10 cellular contexts compared by ENCODE assay signal in the genomic region with DNA sequence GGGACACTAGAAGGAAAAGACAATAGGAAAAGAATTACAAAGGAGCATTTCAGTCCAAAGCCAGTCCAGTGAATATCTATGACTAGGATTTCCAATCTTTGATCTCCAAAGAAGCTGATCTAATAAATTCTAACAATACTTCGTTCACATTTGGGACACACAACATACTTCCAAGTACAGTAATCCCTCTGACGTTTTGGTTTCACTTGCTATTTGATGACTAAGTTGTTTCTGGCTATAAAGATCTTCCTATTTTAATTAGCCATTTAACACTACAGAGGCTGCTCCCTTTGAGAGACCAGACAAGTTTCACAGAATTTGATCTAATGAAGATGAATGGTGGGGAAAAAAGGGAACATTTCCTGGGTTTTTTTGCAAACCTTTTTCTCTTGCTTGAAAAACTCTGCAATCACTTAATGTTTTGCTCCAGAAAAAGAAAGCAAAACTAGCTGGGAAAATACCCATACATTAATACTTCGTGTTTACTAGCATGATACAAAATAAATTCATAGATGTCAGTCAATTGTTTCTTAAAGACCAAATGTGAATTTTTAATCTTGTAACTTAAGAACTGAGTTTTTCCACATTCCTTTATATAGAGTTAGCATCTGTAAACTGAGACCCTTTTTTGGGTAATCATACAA. TPM values are rescaled to one million over a fixed set of nuclear protein-coding genes. Genes with fewer than 3 reads are reported as not detected.
DNase-seq lines count a peak whose midpoint lies in the region; ATAC-seq, FAIRE-seq and TF ChIP-seq lines count a peak whose summit lies in the region.
"Had no signal": no experiment of that assay in that cellular context is flagged by ENCODE, and none has a peak within 500 bp of the region (broad histone marks: within the 10 kb centered on the region; RNA-seq: fewer than 3 reads in every experiment).

No MANE protein-coding gene starts in this region.

- peaks cover 17 to 23% (median 18%) of the 10 kb centered on the region in 10 experiments for H3K4me1 ChIP-seq in BLaER1 treated with 17β-estradiol and CSF1 and Interleukin-3, amounts not matched to agents 10 nM and 100 nM
- no peaks in the 10 kb centered on the region for H3K4me1 ChIP-seq in K562 (replicated peaks in 1 of 2; ENCODE audit: control insufficient read depth in 2 of 2, insufficient read depth in 2 of 2, low read length in 2 of 2)

- H3K27ac ChIP-seq in BLaER1 treated with 17β-estradiol and CSF1 and Interleukin-3, amounts not matched to agents 10 nM and 100 nM: peak overlapping the region in 6 of 11 experiments; percentile 1 to 56 (median 36); a peak in 3 of 22 replicates
- H3K27ac ChIP-seq in K562 (ENCODE audit: extremely low read depth, low read depth, low read length): no peak overlapping the region

- no peak overlapping the region for H2AFZ ChIP-seq in K562 (ENCODE audit: low read depth, low read length)

- intact Hi-C loops in K562 (cut with micrococcal nuclease): loop anchor here (10.0 kb wide), 1 partner anchor 188 kb away; no protein-coding TSS in a partner anchor

- CTCF ChIA-PET in K562 (lab: Yijun Ruan, JAX; ENCODE audit: low intra/inter-chr PET ratio): no interaction called here

- no peak overlapping the region; a peak in 2 of 20 replicates for H3K4me3 ChIP-seq in BLaER1 treated with 17β-estradiol and CSF1 and Interleukin-3, amounts not matched to agents 10 nM and 100 nM
- H3K4me3 ChIP-seq in K562: no peak overlapping the region

- TF ChIP-seq CTCF in K562 (IDR thresholded peaks at IDR 0.05 in 2 of 3, conservative IDR thresholded peaks at IDR 0.05 in 1 of 3; ENCODE audit: insufficient read depth in 2 of 3, low read depth in 1 of 3, low read length in 3 of 3): no peak

- DNase-seq in HPDE6-E6E7 (ENCODE audit: extremely low spot score): peak; percentile 19
- DNase-seq in K562 (ENCODE audit: extremely low read depth in 1 of 4, low spot score in 3 of 4): no peak
- peak; percentile 4 for DNase-seq in medulla oblongata (ENCODE audit: extremely low spot score)
- DNase-seq in G401 (ENCODE audit: low spot score): no peak
- no peak for DNase-seq in NCI-H2171 (lab: John Stamatoyannopoulos, UW)
- DNase-seq in hippocampal formation (lab: John Stamatoyannopoulos, UW): no peak
- DNase-seq: activated gamma-delta T cell, NCI-H510A treated with DMSO at 0.1 percent for 48 hours had no signal

- no peaks in the 10 kb centered on the region for H3K9me3 ChIP-seq in BLaER1 treated with 17β-estradiol and CSF1 and Interleukin-3, amounts not matched to agents 10 nM and 100 nM (replicated peaks in 1 of 11)
- H3K9me3 ChIP-seq in K562 (replicated peaks; ENCODE audit: control insufficient read depth, insufficient read depth, low read depth, low read length): no peaks in the 10 kb centered on the region

- BruUV-seq in K562 (replicated peaks; lab: Mats Ljungman, UMichigan): no TSS peak

- no peaks in the 10 kb centered on the region for H3K27me3 ChIP-seq in BLaER1 treated with 17β-estradiol and CSF1 and Interleukin-3, amounts not matched to agents 10 nM and 100 nM
- H3K27me3 ChIP-seq in K562 (ENCODE audit: control insufficient read depth in 2 of 2, insufficient read depth in 2 of 2, low read length in 2 of 2): no peaks in the 10 kb centered on the region

- H3K9me1 ChIP-seq in K562 (ENCODE audit: control insufficient read depth, insufficient read depth, low read length): no peaks in the 10 kb centered on the region

- in situ Hi-C loops in K562 (cut with MboI) (no loop called here), G401 (cut with HindIII; ENCODE audit: low sequenced_read_pairs) (no loop called here)

- TF ChIP-seq RAD21 in K562 (CRISPR knock-in tag; conservative IDR thresholded peaks at IDR 0.05 in 1 of 2, IDR thresholded peaks at IDR 0.05 in 1 of 2): no peak

- POLR2A ChIA-PET in K562 (lab: Yijun Ruan, JAX): interaction anchor here (1.0 to 1.5 kb wide), 4 partner anchors 13 to 232 kb away, joined by 3 to 4 read pairs (median 4); no protein-coding TSS in a partner anchor

- no peaks in the 10 kb centered on the region for H4K20me1 ChIP-seq in BLaER1 treated with 17β-estradiol and CSF1 and Interleukin-3, amounts not matched to agents 10 nM and 100 nM
- H4K20me1 ChIP-seq in K562 (replicated peaks; ENCODE audit: control insufficient read depth, insufficient read depth, low read length): no peaks in the 10 kb centered on the region

- H3K9ac ChIP-seq in BLaER1 treated with 17β-estradiol and CSF1 and Interleukin-3, amounts not matched to agents 10 nM and 100 nM: no peak overlapping the region
- no peak overlapping the region for H3K9ac ChIP-seq in K562 (ENCODE audit: insufficient read depth in 1 of 2, low read depth in 2 of 2, low read length in 2 of 2)

- no peaks in the 10 kb centered on the region for H3K79me2 ChIP-seq in K562 (ENCODE audit: control insufficient read depth, insufficient read depth, low read length)

- ATAC-seq in K562 (no peak), HG02973 (IDR thresholded peaks at IDR 0.05; ENCODE audit: unreplicated experiment) (no peak)

- WGBS in K562 (ENCODE audit: insufficient coverage, low coverage, missing lambda C conversion rate): 57% methylated on average over 3 of the region's 3 CpGs

- peak overlapping the region in 9 of 11 experiments; percentile 7 to 69 (median 48); a peak in 10 of 22 replicates for H3K4me2 ChIP-seq in BLaER1 treated with 17β-estradiol and CSF1 and Interleukin-3, amounts not matched to agents 10 nM and 100 nM
- H3K4me2 ChIP-seq in K562 (ENCODE audit: insufficient read depth, low read length): no peak overlapping the region

- no peak for TF ChIP-seq POLR2A in K562 (conservative IDR thresholded peaks at IDR 0.05)

- TF ChIP-seq EP300 in K562 (IDR thresholded peaks at IDR 0.05; ENCODE audit: low read length): no peak

- H3K36me3 ChIP-seq in BLaER1 treated with 17β-estradiol and CSF1 and Interleukin-3, amounts not matched to agents 10 nM and 100 nM: peaks cover 22 to 80% (median 65%) of the 10 kb centered on the region in 11 experiments
- H3K36me3 ChIP-seq in K562 (ENCODE audit: control insufficient read depth, insufficient read depth, low read length): peaks cover 67% of the 10 kb centered on the region

- no peak for FAIRE-seq in K562 (lab: Jason Lieb, UNC)

TF ChIP-seq in K562, 482 proteins besides CTCF, POLR2A, EP300 and RAD21:
- peak; percentile 43; the same call in 1 of the 2 replicates for TF ChIP-seq ZNF316 (IDR thresholded peaks at IDR 0.05)
- no peak for TF ChIP-seq MBD1 (CRISPR knock-in tag; IDR thresholded peaks at IDR 0.05)
- peak; percentile 32; the same call in 1 of the 2 replicates for TF ChIP-seq MAFG (tag; conservative IDR thresholded peaks at IDR 0.05)
- TF ChIP-seq ZNF354B (CRISPR knock-in tag; IDR thresholded peaks at IDR 0.05): 0 out of 2 replicates have a peak, but pooled peaks have one; percentile 27
- peak; percentile 32; the same call in 1 of the 2 replicates for TF ChIP-seq C11orf30 (IDR thresholded peaks at IDR 0.05; ENCODE audit: low read depth)
- no peak for TF ChIP-seq RHOXF2B (CRISPR knock-in tag; conservative IDR thresholded peaks at IDR 0.05)
TF ChIP-seq in K562: peak in this region for 4.

RNA-seq across cellular contexts. Expression of gene GLIS1, which starts 27.9 kb away (rescaled TPM):
- total RNA-seq in K562 (2011; cell fraction: chromatin; rRNA removed; ENCODE audit: low replicate concordance): not detected in 2 replicates
- not detected in 2 replicates for total RNA-seq in K562 (2011; cell fraction: nucleolus; rRNA removed)
- not detected in 2 replicates for total RNA-seq in K562 (2011; cell fraction: nucleoplasm; rRNA removed)
- total RNA-seq in K562 (2014; rRNA removed): not detected in 2 replicates
- not detected in 2 replicates for total RNA-seq in K562 (2014; rRNA removed; fragmentation: Illumina TruSeq; extraction: Trizol)
- total RNA-seq in K562 (2015; rRNA removed; fragmentation: Illumina TruSeq; extraction: Trizol): not detected in 2 replicates
- total RNA-seq in K562 (2021): not detected in 2 replicates
- not detected in 2 replicates for polyA plus RNA-seq in K562 (2011; rRNA removed)
- not detected in 2 replicates for polyA plus RNA-seq in K562 (2011; cell fraction: cytosol; rRNA removed)
- not detected in 2 replicates for polyA plus RNA-seq in K562 (2011; cell fraction: nucleus; rRNA removed)
- polyA plus RNA-seq in K562 (2012): 0.24 TPM in 1 of 2 replicates, not detected in the other
- not detected in 2 replicates for polyA plus RNA-seq in K562 (2014; fragmentation: Illumina TruSeq; extraction: Trizol)
- polyA plus RNA-seq in K562 (2014; fragmentation: Nextera tagmentation; extraction: Ambion mirVana): not detected
- not detected in 2 replicates for polyA plus RNA-seq in K562 (2014; rRNA removed)
- not detected in 2 replicates for polyA minus RNA-seq in K562 (2011; rRNA and poly(A)+ RNA removed)
- polyA minus RNA-seq in K562 (2011; cell fraction: cytosol; rRNA and poly(A)+ RNA removed): not detected in 2 replicates
- polyA minus RNA-seq in K562 (2011; cell fraction: nucleus; rRNA and poly(A)+ RNA removed): not detected in 2 replicates
- 0.14 and 0.92 TPM in 2 replicates for total RNA-seq in G401 (2014; rRNA removed; shearing (Covaris generic))

Comparison
In these comparisons a context has a peak if more than half of its experiments do, and no peak if none do; other contexts are left out.
1. DNase-seq: peak in HPDE6-E6E7 (single experiment) and medulla oblongata (single experiment); none in K562 (0 of 4), G401 (single experiment), NCI-H2171 (single experiment) and hippocampal formation (0 of 2).